Comparison of ENCODE assay signal across 8 cellular contexts in genomic region chr14:44897844-44898151, GRCh38.
DNase-seq lines count a peak whose midpoint lies in the region; ATAC-seq and TF ChIP-seq lines count a peak whose summit lies in the region.

No MANE protein-coding gene starts in this region.

- 4% methylated on average over 13 of the region's 13 CpGs for WGBS in smooth muscle cell (ENCODE audit: low lambda C conversion rate)

- no peaks in the 10 kb centered on the region for H3K9me3 ChIP-seq in smooth muscle cell (replicated peaks; ENCODE audit: low read depth)

- peak overlapping the region; percentile 98 for H3K9ac ChIP-seq in smooth muscle cell (ENCODE audit: low read depth)

- DNase-seq in DMS 273 treated with DMSO at 0.1 percent for 48 hours (lab: John Stamatoyannopoulos, UW) (peak; percentile 22), DMS 273 (lab: John Stamatoyannopoulos, UW; ENCODE audit: unreplicated experiment) (no peak), T-cell (no peak), foreskin melanocyte (peak; percentile 48), smooth muscle cell (lab: John Stamatoyannopoulos, UW; ENCODE audit: unreplicated experiment) (no peak), retina (no peak)

- peak overlapping the region; percentile 99 for H3K4me2 ChIP-seq in smooth muscle cell

- H4K20me1 ChIP-seq in smooth muscle cell (ENCODE audit: low read depth) = no peaks in the 10 kb centered on the region

- no peak for TF ChIP-seq CTCF in smooth muscle cell (IDR thresholded peaks at IDR 0.05; ENCODE audit: borderline replicate concordance, insufficient read depth, poor library complexity, severe bottlenecking)

- no peaks in the 10 kb centered on the region for H3K9me3 Mint-ChIP-seq in T-cell

- H3K27me3 Mint-ChIP-seq in T-cell = no peaks in the 10 kb centered on the region

- peak overlapping the region; percentile 97 for H3K27ac ChIP-seq in smooth muscle cell (ENCODE audit: low read depth)

- peak overlapping the region; percentile 83 for H3K4me3 ChIP-seq in smooth muscle cell

- ATAC-seq in T-cell (replicated peaks in 1 of 4) (no peak), GM21786 (IDR thresholded peaks at IDR 0.05; ENCODE audit: unreplicated experiment) (no peak), HG02840 (IDR thresholded peaks at IDR 0.05; ENCODE audit: low FRiP score, unreplicated experiment) (no peak)

- H3K27me3 ChIP-seq in smooth muscle cell (ENCODE audit: low read depth) = no peaks in the 10 kb centered on the region

- peak overlapping the region; percentile 87 for H2AFZ ChIP-seq in smooth muscle cell (ENCODE audit: low read depth)

- CTCF ChIA-PET in T-cell (lab: Charles Lee) = interaction anchor here in 1 of 2 donors (1.4 to 2.1 kb wide), 2 partner anchors 64 to 355 kb away, joined by 9 read pairs; partner anchors contain the start of genes KLHL28, MIS18BP1 and TOGARAM1

- no peaks in the 10 kb centered on the region for H3K79me2 ChIP-seq in smooth muscle cell (ENCODE audit: low read depth)

- peaks cover 9% of the 10 kb centered on the region for H3F3A ChIP-seq in smooth muscle cell (ENCODE audit: low read depth)

- peaks cover 13% of the 10 kb centered on the region for H3K4me1 ChIP-seq in smooth muscle cell (ENCODE audit: low read depth)

- POLR2A ChIA-PET in T-cell (lab: Charles Lee) = interaction anchor here in 1 of 2 donors (0.6 to 2.3 kb wide), 2 partner anchors 64 to 155 kb away, joined by 3 to 17 read pairs; partner anchors contain the start of genes KLHL28 and TOGARAM1

- peaks cover 13 to 36% (median 26%) of the 10 kb centered on the region in 3 donors for H3K4me1 Mint-ChIP-seq in T-cell

- peaks cover 3% of the 10 kb centered on the region for H3K36me3 Mint-ChIP-seq in T-cell

- peak overlapping the region; percentile 66 to 85 for H3K27ac Mint-ChIP-seq in T-cell

- no peaks in the 10 kb centered on the region for H3K36me3 ChIP-seq in smooth muscle cell (ENCODE audit: low read depth)

- peak overlapping the region; percentile 79 to 81 (median 80) for H3K4me3 Mint-ChIP-seq in T-cell

Comparison
In these comparisons a context has a peak if more than half of its experiments do, and no peak if none do; other contexts are left out.
1. DNase-seq: peak in DMS 273 treated with DMSO at 0.1 percent for 48 hours (single experiment) and foreskin melanocyte (single experiment); none in DMS 273 (single experiment), T-cell (0 of 34), smooth muscle cell (single experiment) and retina (single experiment).